12 cellular contexts compared by ENCODE assay signal in genomic region chr17:73798111-73798748, GRCh38.
DNase-seq lines count a peak whose midpoint lies in the region; ATAC-seq, FAIRE-seq and TF ChIP-seq lines count a peak whose summit lies in the region.
"Had no signal": no experiment of that assay in that cellular context is flagged by ENCODE, and none has a peak within 500 bp of the region (broad histone marks: within the 10 kb centered on the region; RNA-seq: fewer than 3 reads in every experiment).

No MANE protein-coding gene starts in this region.

- H3K4me3 Mint-ChIP-seq in HFFc6 = no peak overlapping the region
- H3K4me3 Mint-ChIP-seq: activated T-helper 17 cell treated with anti-CD3 and anti-CD28 coated beads, Interleukin-2, amount 50 U/mL, for 72 hours had no signal

- ATAC-seq in HG02840 (IDR thresholded peaks at IDR 0.05; ENCODE audit: low FRiP score, unreplicated experiment) = no peak
- ATAC-seq: activated T-helper 17 cell treated with anti-CD3 and anti-CD28 coated beads, Interleukin-2, amount 50 U/mL, for 72 hours had no signal

- H3K36me3 ChIP-seq in stomach = no peaks in the 10 kb centered on the region

- H3K27ac Mint-ChIP-seq in HFFc6 = no peak overlapping the region
- H3K27ac Mint-ChIP-seq: activated T-helper 17 cell treated with anti-CD3 and anti-CD28 coated beads, Interleukin-2, amount 50 U/mL, for 72 hours had no signal

- no peaks in the 10 kb centered on the region; the same call in none of the 2 replicates for H3K27me3 Mint-ChIP-seq in HFFc6 (ENCODE audit: insufficient read depth)
- H3K27me3 Mint-ChIP-seq: activated T-helper 17 cell treated with anti-CD3 and anti-CD28 coated beads, Interleukin-2, amount 50 U/mL, for 72 hours had no signal

- H3K36me3 Mint-ChIP-seq in HFFc6 (ENCODE audit: low read depth) = peaks cover 8% of the 10 kb centered on the region; the same call in 1 of the 2 replicates

- WGBS in stomach, 5 donors = 21 to 40% (median 32%) methylated on average over 7 of the region's 7 CpGs

- H3K9me3 ChIP-seq in stomach = peaks cover 0 to 10% (median 8%) of the 10 kb centered on the region in 4 donors

- DNase-seq in HFFc6 (peak; percentile 26), RCC 7860 (ENCODE audit: low spot score) (peak; percentile 95), fibroblast of the conjunctiva (ENCODE audit: low read depth) (peak; percentile 96), stomach (peak; percentile 50), pons (ENCODE audit: low spot score) (no peak), NCI-H345 (lab: John Stamatoyannopoulos, UW) (no peak)
- DNase-seq in activated naive CD4-positive, alpha-beta T cell treated with Interleukin-2 at 50 U/mL for 16 hours = no peak
- DNase-seq: NCI-H187, T-helper 2 cell had no signal

- TF ChIP-seq CTCF in HFFc6 (IDR thresholded peaks at IDR 0.05) = no peak
- TF ChIP-seq CTCF in stomach (IDR thresholded peaks at IDR 0.05) = no peak

- H3K27me3 ChIP-seq in stomach = peaks cover 0 to 32% (median 0%) of the 10 kb centered on the region in 3 donors

- intact Hi-C loops in stomach (cut with DNase I; ENCODE audit: low total_unique reads) = no loop called here

- no peak for TF ChIP-seq POLR2A in stomach (IDR thresholded peaks at IDR 0.05)

- no peaks in the 10 kb centered on the region for H3K4me1 Mint-ChIP-seq in HFFc6 (ENCODE audit: low read depth)
- H3K4me1 Mint-ChIP-seq: activated T-helper 17 cell treated with anti-CD3 and anti-CD28 coated beads, Interleukin-2, amount 50 U/mL, for 72 hours had no signal

- peak; percentile 85 for FAIRE-seq in RCC 7860 (lab: Jason Lieb, UNC)
- FAIRE-seq: endothelial cell of umbilical vein had no signal

- H3K9me3 Mint-ChIP-seq in HFFc6 = peaks cover 57% of the 10 kb centered on the region
- H3K9me3 Mint-ChIP-seq: activated T-helper 17 cell treated with anti-CD3 and anti-CD28 coated beads, Interleukin-2, amount 50 U/mL, for 72 hours had no signal

- H3K27ac ChIP-seq in stomach = peak overlapping the region; percentile 45 to 74 (median 61)

- H3K4me1 ChIP-seq in stomach = peaks cover 13 to 44% (median 25%) of the 10 kb centered on the region in 4 donors

- TF ChIP-seq EP300 in stomach (IDR thresholded peaks at IDR 0.05) = no peak

- H3K4me3 ChIP-seq in stomach = no peak overlapping the region

Comparison
In these comparisons a context has a peak if more than half of its experiments do, and no peak if none do; other contexts are left out.
1. DNase-seq: peak in HFFc6 (single experiment), RCC 7860 (single experiment), fibroblast of the conjunctiva (single experiment) and stomach (single experiment); none in pons (single experiment), activated naive CD4-positive, alpha-beta T cell treated with Interleukin-2 at 50 U/mL for 16 hours (single experiment) and NCI-H345 (single experiment).